Comparison of ENCODE assay signal across 8 cellular contexts in the genomic region with DNA sequence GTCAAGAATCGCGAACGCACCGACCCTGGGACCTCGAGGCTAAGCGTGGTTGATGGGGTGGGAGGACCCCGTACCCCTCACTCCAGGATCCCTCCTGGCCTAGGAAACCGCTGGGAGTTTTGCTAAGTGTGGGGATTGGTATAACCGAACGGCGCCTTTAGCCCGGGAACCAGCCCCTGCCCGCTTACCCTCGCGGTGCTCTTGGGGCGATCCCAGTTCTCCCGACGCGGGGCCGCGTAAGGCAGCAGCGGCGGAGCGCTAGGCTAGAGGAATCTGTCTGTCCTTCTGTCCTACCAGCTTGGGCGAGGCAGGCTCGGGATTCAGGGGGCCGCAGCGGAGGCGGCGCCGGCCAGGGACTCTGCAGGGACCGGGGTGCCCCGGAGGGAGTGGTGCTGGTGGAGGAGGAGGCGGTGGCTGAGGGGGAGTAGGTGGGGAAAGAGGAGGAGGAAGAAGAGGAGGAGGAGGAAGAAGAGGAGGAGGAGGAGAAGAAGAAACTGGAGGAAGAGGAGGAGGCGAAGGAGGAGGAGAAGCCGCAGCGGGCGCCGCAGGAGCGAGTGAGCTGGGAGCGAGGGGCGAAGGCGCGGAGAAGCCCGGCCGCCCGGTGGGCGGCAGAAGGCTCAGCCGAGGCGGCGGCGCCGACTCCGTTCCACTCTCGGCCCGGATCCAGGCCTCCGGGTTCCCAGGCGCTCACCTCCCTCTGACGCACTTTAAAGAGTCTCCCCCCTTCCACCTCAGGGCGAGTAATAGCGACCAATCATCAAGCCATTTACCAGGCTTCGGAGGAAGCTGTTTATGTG. TPM values are rescaled to one million over a fixed set of nuclear protein-coding genes. Genes with fewer than 3 reads are reported as not detected.
DNase-seq lines count a peak whose midpoint lies in the region; ATAC-seq and TF ChIP-seq lines count a peak whose summit lies in the region.

No MANE protein-coding gene starts in this region.

- no TSS peak for BruUV-seq in Calu3 (replicated peaks; lab: Mats Ljungman, UMichigan)

- intact Hi-C loops in Calu3 (cut with micrococcal nuclease; ENCODE audit: unreplicated experiment), result no loop called here

- no peaks in the 10 kb centered on the region for H3K36me3 ChIP-seq in mesodermal cell (ENCODE audit: control insufficient read depth, insufficient read depth, low read length)

- TF ChIP-seq CTCF in Calu3 (IDR thresholded peaks at IDR 0.05; ENCODE audit: unreplicated experiment), result no peak

- CTCF ChIA-PET in Calu3 (lab: Charles Lee), result interaction anchor here (1.2 kb wide), 1 partner anchor 803 kb away, joined by 3 read pairs; no protein-coding TSS in a partner anchor

- DNase-seq in Calu3 (no peak), NCI-H1105 (lab: John Stamatoyannopoulos, UW) (peak; percentile 87), dermis blood vessel endothelial cell (peak; percentile 37)

- H3K4me1 Mint-ChIP-seq in Calu3 (ENCODE audit: low read depth, unreplicated experiment), result no peaks in the 10 kb centered on the region

- ATAC-seq in HG03045 (IDR thresholded peaks at IDR 0.05; ENCODE audit: unreplicated experiment), result no peak
- no peak for ATAC-seq in HG03097 (IDR thresholded peaks at IDR 0.05; ENCODE audit: low FRiP score, unreplicated experiment)
- no peak for ATAC-seq in HG02763 (IDR thresholded peaks at IDR 0.05; ENCODE audit: unreplicated experiment)
- no peak for ATAC-seq in GM21576 (IDR thresholded peaks at IDR 0.05; ENCODE audit: unreplicated experiment)

- 1% methylated on average over 45 to 51 of the region's 62 CpGs for WGBS in mesodermal cell (ENCODE audit: insufficient coverage in 2 of 2), 2 experiments

- no peaks in the 10 kb centered on the region for H3K36me3 Mint-ChIP-seq in Calu3 (ENCODE audit: insufficient read depth, unreplicated experiment)

- H3K27ac ChIP-seq in mesodermal cell (ENCODE audit: low read depth, low read length, severe bottlenecking), result no peak overlapping the region

- no peak overlapping the region for H3K27ac Mint-ChIP-seq in Calu3 (ENCODE audit: unreplicated experiment)

- H3K9me3 ChIP-seq in mesodermal cell (ENCODE audit: control insufficient read depth, low read length), result no peaks in the 10 kb centered on the region

- H3K4me3 ChIP-seq in mesodermal cell (ENCODE audit: extremely low read depth, insufficient read depth, low read length, poor library complexity, severe bottlenecking), result peak overlapping the region; percentile 18

- H3K4me3 Mint-ChIP-seq in Calu3 (ENCODE audit: low read depth, unreplicated experiment), result peak overlapping the region; percentile 50

- H3K4me1 ChIP-seq in mesodermal cell (ENCODE audit: control insufficient read depth, insufficient read depth, low read length, poor library complexity, severe bottlenecking), result peaks cover 27% of the 10 kb centered on the region

- peaks cover 61% of the 10 kb centered on the region for H3K27me3 Mint-ChIP-seq in Calu3 (ENCODE audit: unreplicated experiment)

- no peaks in the 10 kb centered on the region for H3K9me3 Mint-ChIP-seq in Calu3 (ENCODE audit: low read depth, unreplicated experiment)

RNA-seq across cellular contexts. Expression of a gene that starts 0.4 kb away (rescaled TPM):
- total RNA-seq in Calu3 (2022), result not detected in 2 replicates
- 0.09 and 0.17 TPM in 2 replicates for total RNA-seq in dermis blood vessel endothelial cell
- not detected for polyA plus RNA-seq in mesodermal cell (2013, experiment 1 of 2)
- polyA plus RNA-seq in mesodermal cell (2013, experiment 2 of 2), result 0.20 TPM
